Comparison of ENCODE assay signal across 1 cellular context in the genomic region with DNA sequence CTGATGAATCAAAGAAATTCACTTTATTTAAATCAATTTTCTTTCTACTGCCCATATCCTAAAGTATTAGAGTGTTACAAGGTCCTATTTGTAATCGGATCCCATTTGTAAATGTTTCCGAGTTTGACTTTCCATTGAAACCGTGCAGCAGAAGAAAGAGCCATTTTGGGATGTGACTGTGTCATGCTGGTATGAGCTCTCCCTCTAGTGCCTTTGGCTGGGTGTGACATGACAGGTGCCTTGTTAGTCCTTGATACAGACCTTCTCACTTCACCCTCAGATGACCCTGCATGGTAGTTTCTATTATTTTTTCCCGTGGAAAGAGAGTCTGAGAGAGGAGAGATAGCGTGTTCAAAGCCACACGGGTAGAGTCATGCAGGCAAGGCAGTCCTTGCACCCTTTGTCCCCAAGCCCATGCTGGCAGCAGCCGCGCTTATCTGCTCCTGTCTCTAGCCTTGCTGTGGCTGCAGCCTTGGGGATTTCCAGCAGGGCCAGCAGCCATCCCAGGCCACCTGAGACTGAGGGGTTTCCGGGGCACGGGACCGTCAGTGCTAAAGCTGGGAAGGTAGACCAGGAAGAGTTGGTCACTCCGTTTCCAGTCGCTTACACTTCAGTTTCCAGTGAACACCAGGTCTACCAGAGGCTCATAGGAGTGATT.
TF ChIP-seq lines count a peak whose summit lies in the region.

No MANE protein-coding gene starts in this region.

TF ChIP-seq in HepG2, 621 proteins besides CTCF, POLR2A, EP300 and RAD21 (continued from another document):
- TF ChIP-seq, protein P1, sequence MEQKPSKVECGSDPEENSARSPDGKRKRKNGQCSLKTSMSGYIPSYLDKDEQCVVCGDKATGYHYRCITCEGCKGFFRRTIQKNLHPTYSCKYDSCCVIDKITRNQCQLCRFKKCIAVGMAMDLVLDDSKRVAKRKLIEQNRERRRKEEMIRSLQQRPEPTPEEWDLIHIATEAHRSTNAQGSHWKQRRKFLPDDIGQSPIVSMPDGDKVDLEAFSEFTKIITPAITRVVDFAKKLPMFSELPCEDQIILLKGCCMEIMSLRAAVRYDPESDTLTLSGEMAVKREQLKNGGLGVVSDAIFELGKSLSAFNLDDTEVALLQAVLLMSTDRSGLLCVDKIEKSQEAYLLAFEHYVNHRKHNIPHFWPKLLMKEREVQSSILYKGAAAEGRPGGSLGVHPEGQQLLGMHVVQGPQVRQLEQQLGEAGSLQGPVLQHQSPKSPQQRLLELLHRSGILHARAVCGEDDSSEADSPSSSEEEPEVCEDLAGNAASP (CRISPR knock-in tag; IDR thresholded peaks at IDR 0.05; ENCODE audit: borderline replicate concordance), result peak; percentile 46; the same call in 1 of the 2 replicates
- TF ChIP-seq POLR2AphosphoS5 (IDR thresholded peaks at IDR 0.05; ENCODE audit: low read depth, low read length), result no peak
- TF ChIP-seq PCBP1 (IDR thresholded peaks at IDR 0.05; ENCODE audit: borderline replicate concordance, low read depth, low read length), result no peak
- no peak for TF ChIP-seq ZEB1 (IDR thresholded peaks at IDR 0.05; ENCODE audit: insufficient replicate concordance, low read depth)
- TF ChIP-seq, protein P2, sequence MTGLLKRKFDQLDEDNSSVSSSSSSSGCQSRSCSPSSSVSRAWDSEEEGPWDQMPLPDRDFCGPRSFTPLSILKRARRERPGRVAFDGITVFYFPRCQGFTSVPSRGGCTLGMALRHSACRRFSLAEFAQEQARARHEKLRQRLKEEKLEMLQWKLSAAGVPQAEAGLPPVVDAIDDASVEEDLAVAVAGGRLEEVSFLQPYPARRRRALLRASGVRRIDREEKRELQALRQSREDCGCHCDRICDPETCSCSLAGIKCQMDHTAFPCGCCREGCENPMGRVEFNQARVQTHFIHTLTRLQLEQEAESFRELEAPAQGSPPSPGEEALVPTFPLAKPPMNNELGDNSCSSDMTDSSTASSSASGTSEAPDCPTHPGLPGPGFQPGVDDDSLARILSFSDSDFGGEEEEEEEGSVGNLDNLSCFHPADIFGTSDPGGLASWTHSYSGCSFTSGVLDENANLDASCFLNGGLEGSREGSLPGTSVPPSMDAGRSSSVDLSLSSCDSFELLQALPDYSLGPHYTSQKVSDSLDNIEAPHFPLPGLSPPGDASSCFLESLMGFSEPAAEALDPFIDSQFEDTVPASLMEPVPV (CRISPR knock-in tag; IDR thresholded peaks at IDR 0.05), result no peak
- TF ChIP-seq TEAD3 (CRISPR knock-in tag; optimal IDR thresholded peaks at IDR 0.05; ENCODE audit: borderline replicate concordance), result peak; percentile 35
- no peak for TF ChIP-seq ZNF788 (CRISPR knock-in tag; IDR thresholded peaks at IDR 0.05; ENCODE audit: borderline replicate concordance)
- TF ChIP-seq, protein P3, sequence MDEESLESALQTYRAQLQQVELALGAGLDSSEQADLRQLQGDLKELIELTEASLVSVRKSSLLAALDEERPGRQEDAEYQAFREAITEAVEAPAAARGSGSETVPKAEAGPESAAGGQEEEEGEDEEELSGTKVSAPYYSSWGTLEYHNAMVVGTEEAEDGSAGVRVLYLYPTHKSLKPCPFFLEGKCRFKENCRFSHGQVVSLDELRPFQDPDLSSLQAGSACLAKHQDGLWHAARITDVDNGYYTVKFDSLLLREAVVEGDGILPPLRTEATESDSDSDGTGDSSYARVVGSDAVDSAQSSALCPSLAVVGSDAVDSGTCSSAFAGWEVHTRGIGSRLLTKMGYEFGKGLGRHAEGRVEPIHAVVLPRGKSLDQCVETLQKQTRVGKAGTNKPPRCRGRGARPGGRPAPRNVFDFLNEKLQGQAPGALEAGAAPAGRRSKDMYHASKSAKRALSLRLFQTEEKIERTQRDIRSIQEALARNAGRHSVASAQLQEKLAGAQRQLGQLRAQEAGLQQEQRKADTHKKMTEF (CRISPR knock-in tag; IDR thresholded peaks at IDR 0.05), result 0 out of 2 replicates have a peak, but pooled peaks have one; percentile 28
- peak; percentile 29; the same call in 1 of the 2 replicates for TF ChIP-seq SAP130 (CRISPR knock-in tag; IDR thresholded peaks at IDR 0.05; ENCODE audit: low read depth)
- TF ChIP-seq CREB1 (IDR thresholded peaks at IDR 0.05), result 0 out of 2 replicates have a peak, but pooled peaks have one; percentile 5
- TF ChIP-seq CREB1 (CRISPR knock-in tag; IDR thresholded peaks at IDR 0.05), result no peak
- peak; percentile 34 for TF ChIP-seq XRCC5 (optimal IDR thresholded peaks at IDR 0.05; ENCODE audit: low read length)
- peak; percentile 22; the same call in 1 of the 2 replicates for TF ChIP-seq FOSL2 (CRISPR knock-in tag; IDR thresholded peaks at IDR 0.05)
- TF ChIP-seq SOX5 (CRISPR knock-in tag; IDR thresholded peaks at IDR 0.05; ENCODE audit: borderline replicate concordance), result 0 out of 2 replicates have a peak, but pooled peaks have one; percentile 10
- TF ChIP-seq LCORL (IDR thresholded peaks at IDR 0.05), result no peak
- peak; percentile 48; the same call in 1 of the 2 replicates for TF ChIP-seq LCORL (CRISPR knock-in tag; IDR thresholded peaks at IDR 0.05)
- no peak for TF ChIP-seq NR1H2 (CRISPR knock-in tag; IDR thresholded peaks at IDR 0.05; ENCODE audit: borderline replicate concordance, low read depth)
- TF ChIP-seq SMC3 (IDR thresholded peaks at IDR 0.05; ENCODE audit: low read length), result peak; percentile 95
- TF ChIP-seq STAG1 (CRISPR knock-in tag; IDR thresholded peaks at IDR 0.05), result peak; percentile 94
